Comparison of ENCODE assay signal across 8 cellular contexts in the genomic region with DNA sequence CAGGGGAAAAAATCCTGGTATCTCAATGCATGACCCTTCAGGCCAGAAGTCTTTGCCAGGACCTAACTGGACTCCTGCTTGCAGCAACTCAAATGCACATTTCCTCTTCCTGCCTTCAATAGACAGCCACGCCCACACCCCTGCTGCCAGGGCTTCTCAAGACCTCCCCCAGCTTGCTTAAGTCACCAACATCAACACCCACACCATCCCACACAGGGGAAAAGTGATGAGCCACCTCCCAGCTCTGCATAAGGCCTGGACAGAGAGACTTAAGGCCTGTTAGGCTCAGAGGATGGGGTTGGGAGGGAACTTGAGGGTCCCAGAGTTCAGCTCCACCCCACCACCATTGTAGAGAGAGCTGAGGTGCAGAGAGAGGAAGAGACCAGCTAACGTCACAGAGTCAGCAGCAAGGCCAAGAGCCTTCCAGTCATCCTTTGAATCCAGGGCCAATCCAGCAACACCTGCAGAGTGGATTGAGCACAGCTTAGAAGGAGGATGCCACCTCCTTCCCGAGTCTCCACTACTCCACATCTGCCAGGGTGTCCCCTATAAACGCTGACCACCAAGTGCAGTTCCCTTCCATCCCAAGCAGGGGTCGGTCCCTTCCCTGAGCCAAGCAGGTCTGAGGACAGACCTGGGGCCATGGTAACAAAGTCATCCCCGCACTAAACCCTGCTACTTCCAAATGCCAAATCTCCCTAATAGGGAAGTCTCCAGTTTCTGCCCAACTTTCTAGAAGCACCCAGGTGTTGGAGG. TPM values are rescaled to one million over a fixed set of nuclear protein-coding genes. Genes with fewer than 3 reads are reported as not detected.
A peak's percentile ranks its signal among the peaks of the same experiment; 100 is the strongest.
DNase-seq lines count a peak whose midpoint lies in the region; ATAC-seq and TF ChIP-seq lines count a peak whose summit lies in the region.

No MANE protein-coding gene starts in this region.

- DNase-seq in GM10266 (ENCODE audit: extremely low spot score) (peak; percentile 64), MG63 (peak; percentile 78), non-pigmented ciliary epithelial cell (ENCODE audit: low read depth) (peak; percentile 45), upper lobe of right lung (peak; percentile 88)
- peak; percentile 88 for DNase-seq in activated CD8-positive, alpha-beta T cell treated with anti-CD3 and anti-CD28 coated beads, Interleukin-2, amount 10 ng/mL, durations not matched to agents 7 days and 5 days

- H3K4me1 ChIP-seq in esophagus (ENCODE audit: control insufficient read depth in 2 of 2, insufficient read depth in 2 of 2, low read length in 1 of 2) = peaks cover 0 to 6% of the 10 kb centered on the region in 2 donors
- peaks cover 51% of the 10 kb centered on the region for H3K4me1 ChIP-seq in upper lobe of right lung

- CTCF ChIA-PET in activated CD8-positive, alpha-beta T cell treated with anti-CD3 and anti-CD28 coated beads, Interleukin-2, amount 10 ng/mL, durations not matched to agents 7 days and 5 days (lab: Charles Lee) = interaction anchor here (0.9 to 1.6 kb wide), 4 partner anchors 30 to 96 kb away, joined by 3 to 10 read pairs (median 4); no protein-coding TSS in a partner anchor

- H3K4me3 ChIP-seq in MG63 (no peak overlapping the region), esophagus (ENCODE audit: low read depth in 1 of 2, low read length in 2 of 2) (no peak overlapping the region), upper lobe of right lung (no peak overlapping the region)

- peaks cover 39% of the 10 kb centered on the region for H3K36me3 Mint-ChIP-seq in activated CD8-positive, alpha-beta T cell treated with anti-CD3 and anti-CD28 coated beads, Interleukin-2, amount 10 ng/mL, durations not matched to agents 7 days and 5 days (ENCODE audit: low read depth)

- intact Hi-C loops in upper lobe of right lung (cut with DNase I) = no loop called here

- H3K9me3 Mint-ChIP-seq in activated CD8-positive, alpha-beta T cell treated with anti-CD3 and anti-CD28 coated beads, Interleukin-2, amount 10 ng/mL, durations not matched to agents 7 days and 5 days (ENCODE audit: insufficient read depth) = no peaks in the 10 kb centered on the region

- H3K27ac Mint-ChIP-seq in activated CD8-positive, alpha-beta T cell treated with anti-CD3 and anti-CD28 coated beads, Interleukin-2, amount 10 ng/mL, durations not matched to agents 7 days and 5 days = peak overlapping the region; percentile 85

- POLR2A ChIA-PET in activated CD8-positive, alpha-beta T cell treated with anti-CD3 and anti-CD28 coated beads, Interleukin-2, amount 10 ng/mL, durations not matched to agents 7 days and 5 days (lab: Charles Lee) = interaction anchor here (1.1 to 2.2 kb wide), 2 partner anchors 49 to 97 kb away, joined by 3 to 6 read pairs; a partner anchor contains a TSS

- peak; percentile 86 for ATAC-seq in activated CD8-positive, alpha-beta T cell treated with anti-CD3 and anti-CD28 coated beads, Interleukin-2, amount 10 ng/mL, durations not matched to agents 7 days and 5 days
- peak; percentile 85 for ATAC-seq in upper lobe of right lung
- ATAC-seq in GM19452 (IDR thresholded peaks at IDR 0.05; ENCODE audit: unreplicated experiment) = no peak
- ATAC-seq in GM21576 (IDR thresholded peaks at IDR 0.05; ENCODE audit: unreplicated experiment) = no peak

- H3K36me3 ChIP-seq in MG63 (no peaks in the 10 kb centered on the region; the same call in 1 of the 2 replicates), esophagus (ENCODE audit: control insufficient read depth in 2 of 2, insufficient read depth in 2 of 2, low read length in 1 of 2) (no peaks in the 10 kb centered on the region), upper lobe of right lung (peaks cover 7% of the 10 kb centered on the region)

- H3K4me3 Mint-ChIP-seq in activated CD8-positive, alpha-beta T cell treated with anti-CD3 and anti-CD28 coated beads, Interleukin-2, amount 10 ng/mL, durations not matched to agents 7 days and 5 days = peak overlapping the region; percentile 42

- peaks cover 55% of the 10 kb centered on the region for H3K4me1 Mint-ChIP-seq in activated CD8-positive, alpha-beta T cell treated with anti-CD3 and anti-CD28 coated beads, Interleukin-2, amount 10 ng/mL, durations not matched to agents 7 days and 5 days (ENCODE audit: low read depth)

- H3K27ac ChIP-seq in esophagus (ENCODE audit: low read depth in 2 of 2, low read length in 1 of 2) (peak overlapping the region; percentile 20 to 36), upper lobe of right lung (peak overlapping the region; percentile 37)

- 60 to 67% methylated on average over 6 of the region's 6 CpGs for WGBS in esophagus, 2 donors

- H3K27me3 Mint-ChIP-seq in activated CD8-positive, alpha-beta T cell treated with anti-CD3 and anti-CD28 coated beads, Interleukin-2, amount 10 ng/mL, durations not matched to agents 7 days and 5 days (ENCODE audit: low read depth) = no peaks in the 10 kb centered on the region

- H3K9me3 ChIP-seq in MG63 (no peaks in the 10 kb centered on the region), esophagus (ENCODE audit: control insufficient read depth in 2 of 2, insufficient read depth in 1 of 2, low read depth in 1 of 2, low read length in 1 of 2) (no peaks in the 10 kb centered on the region), upper lobe of right lung (no peaks in the 10 kb centered on the region)

- no peak for TF ChIP-seq CTCF in GM10266 (IDR thresholded peaks at IDR 0.05; ENCODE audit: control insufficient read depth, insufficient read depth, low read depth, missing control alignments)
- no peak for TF ChIP-seq CTCF in upper lobe of right lung (IDR thresholded peaks at IDR 0.05)

- no peaks in the 10 kb centered on the region for H3K27me3 ChIP-seq in MG63
- H3K27me3 ChIP-seq in esophagus (ENCODE audit: control insufficient read depth in 1 of 2, insufficient read depth in 2 of 2, low read length in 2 of 2) = no peaks in the 10 kb centered on the region
- H3K27me3 ChIP-seq in upper lobe of right lung = no peaks in the 10 kb centered on the region

RNA-seq across cellular contexts. Expression of a gene that starts 50.0 kb away (rescaled TPM):
- total RNA-seq in MG63 (2014; rRNA removed; shearing (Covaris generic); ENCODE audit: low replicate concordance) = 18.1 and 30.1 TPM in 2 replicates
- total RNA-seq in activated CD8-positive, alpha-beta T cell treated with anti-CD3 and anti-CD28 coated beads, Interleukin-2, amount 10 ng/mL, durations not matched to agents 7 days and 5 days = 10 to 100 TPM; 76.1 to 76.6 TPM
- 10 to 100 TPM; 15.7 to 23.5 TPM for polyA plus RNA-seq in esophagus
- total RNA-seq in upper lobe of right lung = 35.4 TPM

Comparison
In these comparisons a context has a peak if more than half of its experiments do, and no peak if none do; other contexts are left out.
1. ATAC-seq: peak in activated CD8-positive, alpha-beta T cell treated with anti-CD3 and anti-CD28 coated beads, Interleukin-2, amount 10 ng/mL, durations not matched to agents 7 days and 5 days (single experiment) and upper lobe of right lung (single experiment); none in GM19452 (single experiment) and GM21576 (single experiment).
2. Peak in every context shown above with its lines, with median percentiles within 50 percentile points of each other: DNase-seq.